In the genomic region with DNA sequence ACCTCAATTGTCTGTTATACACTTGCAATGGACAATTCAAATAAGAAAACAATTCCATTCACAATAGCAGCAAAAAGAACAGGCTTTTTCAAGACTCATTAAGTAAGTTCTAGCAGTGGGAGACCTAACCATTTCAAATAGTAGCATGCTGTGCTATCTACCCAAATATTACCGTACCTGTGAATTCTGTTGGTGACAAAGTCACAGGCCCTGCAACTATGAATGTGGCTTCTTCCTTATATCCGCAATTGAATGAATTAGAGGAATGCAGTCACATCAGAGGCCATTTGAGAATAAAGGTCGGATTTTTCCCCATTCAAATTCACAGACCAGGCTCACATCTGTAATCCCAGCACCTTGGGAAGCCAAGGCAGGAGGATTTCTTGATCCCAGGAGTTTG, we compare ENCODE assay signal across 8 cellular contexts. TPM values are rescaled to one million over a fixed set of nuclear protein-coding genes. Genes with fewer than 3 reads are reported as not detected.
DNase-seq lines count a peak whose midpoint lies in the region; ATAC-seq, FAIRE-seq and TF ChIP-seq lines count a peak whose summit lies in the region.

No MANE protein-coding gene starts in this region.

- H2AFZ ChIP-seq in astrocyte (ENCODE audit: low read depth, low read length): peak overlapping the region; percentile 88

- H3K27ac Mint-ChIP-seq in HFFc6 (peak overlapping the region; percentile 92; the same call in 1 of the 2 replicates), astrocyte (ENCODE audit: unreplicated experiment) (peak overlapping the region; percentile 95)
- H3K27ac Mint-ChIP-seq in natural killer cell treated with Interleukin-12 subunit alpha and Interleukin-12 subunit beta and Interleukin-15 and Interleukin-18, amount 100 ng/mL, for 72 hours: no peak overlapping the region

- H4K20me1 ChIP-seq in BLaER1 (peaks cover 28% of the 10 kb centered on the region), astrocyte (ENCODE audit: insufficient read depth, low read length) (peaks cover 25% of the 10 kb centered on the region)

- H3K4me1 Mint-ChIP-seq in HFFc6 (ENCODE audit: low read depth): peaks cover 19% of the 10 kb centered on the region
- no peaks in the 10 kb centered on the region for H3K4me1 Mint-ChIP-seq in astrocyte (ENCODE audit: low read depth, unreplicated experiment)
- peaks cover 25 to 29% of the 10 kb centered on the region in 2 donors for H3K4me1 Mint-ChIP-seq in natural killer cell treated with Interleukin-12 subunit alpha and Interleukin-12 subunit beta and Interleukin-15 and Interleukin-18, amount 100 ng/mL, for 72 hours (ENCODE audit: low read depth in 2 of 2)

- H3K27ac ChIP-seq in BLaER1 (no peak overlapping the region), astrocyte (ENCODE audit: low read depth, low read length) (no peak overlapping the region)

- H3K9me3 ChIP-seq in BLaER1 (no peaks in the 10 kb centered on the region), astrocyte (ENCODE audit: insufficient read depth, low read depth, low read length) (peaks cover 4% of the 10 kb centered on the region)

- H3K36me3 Mint-ChIP-seq in HFFc6 (ENCODE audit: low read depth): peaks cover 8% of the 10 kb centered on the region
- H3K36me3 Mint-ChIP-seq in astrocyte (ENCODE audit: low read depth, unreplicated experiment): peaks cover 2% of the 10 kb centered on the region
- no peaks in the 10 kb centered on the region for H3K36me3 Mint-ChIP-seq in natural killer cell treated with Interleukin-12 subunit alpha and Interleukin-12 subunit beta and Interleukin-15 and Interleukin-18, amount 100 ng/mL, for 72 hours

- POLR2A ChIA-PET in GM10248 (lab: Yijun Ruan, JAX): interaction anchor here (0.6 to 0.7 kb wide), 2 partner anchors 10 to 1634 kb away, joined by 3 read pairs; no protein-coding TSS in a partner anchor

- TF ChIP-seq CTCF in HFFc6 (IDR thresholded peaks at IDR 0.05) (no peak), astrocyte (IDR thresholded peaks at IDR 0.05; ENCODE audit: insufficient read depth, low read depth, low read length) (no peak), GM10248 (IDR thresholded peaks at IDR 0.05; ENCODE audit: control extremely low read depth, extremely low read depth, low read depth, missing control alignments) (no peak)

- peak overlapping the region; percentile 81 for H3K4me3 ChIP-seq in BLaER1
- peak overlapping the region; percentile 56 for H3K4me3 ChIP-seq in astrocyte (ENCODE audit: insufficient read depth, low read depth, low read length)

- peaks cover 7% of the 10 kb centered on the region for H3K79me2 ChIP-seq in astrocyte (ENCODE audit: insufficient read depth, low read length)

- H3K4me2 ChIP-seq in BLaER1: peak overlapping the region; percentile 79
- H3K4me2 ChIP-seq in astrocyte (ENCODE audit: low read length): peak overlapping the region; percentile 96

- CTCF ChIA-PET in GM10248 (lab: Yijun Ruan, JAX): no interaction called here

- H3K9ac ChIP-seq in BLaER1 (no peak overlapping the region; the same call in 1 of the 2 replicates), astrocyte (ENCODE audit: low read length) (no peak overlapping the region)

- H3K4me3 Mint-ChIP-seq in HFFc6: peak overlapping the region; percentile 90
- peak overlapping the region; percentile 92 for H3K4me3 Mint-ChIP-seq in astrocyte (ENCODE audit: unreplicated experiment)
- peak overlapping the region; percentile 79 for H3K4me3 Mint-ChIP-seq in natural killer cell treated with Interleukin-12 subunit alpha and Interleukin-12 subunit beta and Interleukin-15 and Interleukin-18, amount 100 ng/mL, for 72 hours

- H3K9me3 Mint-ChIP-seq in HFFc6 (peaks cover 5% of the 10 kb centered on the region; the same call in 1 of the 2 replicates), astrocyte (ENCODE audit: unreplicated experiment) (no peaks in the 10 kb centered on the region)
- H3K9me3 Mint-ChIP-seq in natural killer cell treated with Interleukin-12 subunit alpha and Interleukin-12 subunit beta and Interleukin-15 and Interleukin-18, amount 100 ng/mL, for 72 hours: no peaks in the 10 kb centered on the region

- FAIRE-seq in astrocyte (lab: Jason Lieb, UNC) (no peak), urothelium cell line (lab: Jason Lieb, UNC) (no peak)

- H3K27me3 Mint-ChIP-seq in HFFc6 (ENCODE audit: insufficient read depth): peaks cover 5% of the 10 kb centered on the region; the same call in 1 of the 2 replicates
- H3K27me3 Mint-ChIP-seq in astrocyte (ENCODE audit: low read depth, unreplicated experiment): no peaks in the 10 kb centered on the region
- peaks cover 0 to 3% of the 10 kb centered on the region in 2 donors for H3K27me3 Mint-ChIP-seq in natural killer cell treated with Interleukin-12 subunit alpha and Interleukin-12 subunit beta and Interleukin-15 and Interleukin-18, amount 100 ng/mL, for 72 hours

- H3K27me3 ChIP-seq in BLaER1: no peaks in the 10 kb centered on the region
- no peaks in the 10 kb centered on the region for H3K27me3 ChIP-seq in astrocyte (ENCODE audit: insufficient read depth, low read length)

- no peak for ATAC-seq in natural killer cell treated with Interleukin-12 subunit alpha and Interleukin-12 subunit beta and Interleukin-15 and Interleukin-18, amount 100 ng/mL, for 72 hours
- no peak for ATAC-seq in GM18870 (IDR thresholded peaks at IDR 0.05; ENCODE audit: unreplicated experiment)

- H3K36me3 ChIP-seq in BLaER1 (peaks cover 26% of the 10 kb centered on the region), astrocyte (ENCODE audit: insufficient read depth, low read length) (no peaks in the 10 kb centered on the region)

- peaks cover 51% of the 10 kb centered on the region for H3K4me1 ChIP-seq in BLaER1
- peaks cover 8% of the 10 kb centered on the region for H3K4me1 ChIP-seq in astrocyte (ENCODE audit: insufficient read depth, low read length)

- DNase-seq in HFFc6: no peak
- DNase-seq in astrocyte (ENCODE audit: low read depth): no peak
- no peak for DNase-seq in natural killer cell treated with Interleukin-12 subunit alpha and Interleukin-12 subunit beta and Interleukin-15 and Interleukin-18, amount 100 ng/mL, for 72 hours (ENCODE audit: low spot score)
- DNase-seq in islet precursor cell: no peak
- DNase-seq in urothelium cell line (ENCODE audit: low spot score): no peak
- DNase-seq in GM10248 (ENCODE audit: extremely low spot score): no peak

RNA-seq across cellular contexts. Expression of a gene that starts 0.8 kb away (rescaled TPM):
- total RNA-seq in HFFc6 (2021; fragmentation: NEBNext Ultra II Directional; extraction: Animal tissue kit (Norgen Biotek cat#: 25700)): 100 to 1,000 TPM; 153 to 276 (median 158) TPM
- total RNA-seq in astrocyte: 268 and 275 TPM in 2 replicates
- total RNA-seq in natural killer cell treated with Interleukin-12 subunit alpha and Interleukin-12 subunit beta and Interleukin-15 and Interleukin-18, amount 100 ng/mL, for 72 hours: 1 to 10 TPM; 2.7 to 9.1 TPM

RNA-seq across cellular contexts. Expression of a gene that starts 5.5 kb away (rescaled TPM):
- total RNA-seq in HFFc6 (2021; fragmentation: NEBNext Ultra II Directional; extraction: Animal tissue kit (Norgen Biotek cat#: 25700)): 10 to 100 TPM; 14.0 to 20.3 (median 16.0) TPM
- 13.4 and 17.4 TPM in 2 replicates for total RNA-seq in astrocyte
- total RNA-seq in natural killer cell treated with Interleukin-12 subunit alpha and Interleukin-12 subunit beta and Interleukin-15 and Interleukin-18, amount 100 ng/mL, for 72 hours: 10 to 100 TPM in 1 of 2 donors, 1 to 10 TPM in 1; 4.5 to 28.6 TPM

RNA-seq across cellular contexts. Expression of a gene that starts 14.4 kb away (rescaled TPM):
- 10 to 100 TPM; 50.6 to 69.7 (median 59.7) TPM for total RNA-seq in HFFc6 (2021; fragmentation: NEBNext Ultra II Directional; extraction: Animal tissue kit (Norgen Biotek cat#: 25700))
- 80.5 and 86.3 TPM in 2 replicates for total RNA-seq in astrocyte
- 10 to 100 TPM; 39.4 to 46.8 TPM for total RNA-seq in natural killer cell treated with Interleukin-12 subunit alpha and Interleukin-12 subunit beta and Interleukin-15 and Interleukin-18, amount 100 ng/mL, for 72 hours

RNA-seq across cellular contexts. Expression of a gene that starts 25.9 kb away (rescaled TPM):
- total RNA-seq in HFFc6 (2021; fragmentation: NEBNext Ultra II Directional; extraction: Animal tissue kit (Norgen Biotek cat#: 25700)): 100 to 1,000 TPM; 105 to 131 (median 129) TPM
- 89.2 and 95.8 TPM in 2 replicates for total RNA-seq in astrocyte
- total RNA-seq in natural killer cell treated with Interleukin-12 subunit alpha and Interleukin-12 subunit beta and Interleukin-15 and Interleukin-18, amount 100 ng/mL, for 72 hours: 10 to 100 TPM; 80.6 to 98.6 TPM

RNA-seq across cellular contexts. Expression of a gene that starts 29.2 kb away (rescaled TPM):
- total RNA-seq in HFFc6 (2021; fragmentation: NEBNext Ultra II Directional; extraction: Animal tissue kit (Norgen Biotek cat#: 25700)): 10 to 100 TPM; 30.3 to 36.9 (median 33.9) TPM
- 21.0 and 21.2 TPM in 2 replicates for total RNA-seq in astrocyte
- total RNA-seq in natural killer cell treated with Interleukin-12 subunit alpha and Interleukin-12 subunit beta and Interleukin-15 and Interleukin-18, amount 100 ng/mL, for 72 hours: 10 to 100 TPM; 21.9 to 53.4 TPM

Comparison
In these comparisons a context has a peak if more than half of its experiments do, and no peak if none do; other contexts are left out.
1. H3K27ac Mint-ChIP-seq: peak in HFFc6 (single experiment) and astrocyte (single experiment); none in natural killer cell treated with Interleukin-12 subunit alpha and Interleukin-12 subunit beta and Interleukin-15 and Interleukin-18, amount 100 ng/mL, for 72 hours (0 of 2).
2. RNA of a gene that starts 0.8 kb away (total RNA-seq): 268 to 275 TPM in astrocyte and 153 to 276 TPM in HFFc6; 2.7 to 9.1 TPM in natural killer cell treated with Interleukin-12 subunit alpha and Interleukin-12 subunit beta and Interleukin-15 and Interleukin-18, amount 100 ng/mL, for 72 hours; every median in the first group is over 10 times any median in the second.
3. Peak in every context shown above with its lines, with median percentiles within 50 percentile points of each other: H3K4me3 Mint-ChIP-seq.